Comparison of ENCODE assay signal across 8 cellular contexts in the genomic region with DNA sequence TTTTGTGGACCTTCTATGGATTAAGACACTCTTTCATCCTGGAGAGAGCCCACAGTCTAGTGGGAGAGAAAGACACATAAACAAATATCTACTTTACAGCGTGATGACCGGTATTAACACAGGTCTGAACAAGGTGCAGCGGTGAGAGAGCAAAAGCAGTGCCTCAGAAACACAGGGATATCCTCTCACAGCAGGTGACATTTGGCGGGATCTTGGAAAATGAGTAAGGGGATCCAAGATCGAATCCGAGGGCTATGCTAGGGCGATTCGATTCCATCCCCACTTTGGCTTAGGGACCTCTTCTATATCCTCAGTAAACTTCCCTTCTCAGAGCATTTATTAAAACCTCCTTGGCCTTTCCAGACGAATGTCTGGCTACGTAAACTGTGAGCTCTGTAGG. TPM values are rescaled to one million over a fixed set of nuclear protein-coding genes. Genes with fewer than 3 reads are reported as not detected.
DNase-seq lines count a peak whose midpoint lies in the region; ATAC-seq and TF ChIP-seq lines count a peak whose summit lies in the region.

No MANE protein-coding gene starts in this region.

- peak overlapping the region; percentile 73 to 98 (median 97) for H3K27ac ChIP-seq in heart right ventricle
- peak overlapping the region; percentile 84 for H3K27ac ChIP-seq in iPS-18a (ENCODE audit: low read length)
- peak overlapping the region; percentile 17 to 95 (median 93) for H3K27ac ChIP-seq in stomach

- POLR2A ChIA-PET in activated CD4-positive, alpha-beta memory T cell treated with anti-CD3 and anti-CD28 coated beads for 36 hours (lab: Charles Lee), result interaction anchor here (0.8 to 1.5 kb wide), 5 partner anchors 10 to 316 kb away, joined by 3 to 6 read pairs (median 4); a partner anchor contains a TSS

- no peak for TF ChIP-seq POLR2A in stomach (IDR thresholded peaks at IDR 0.05)

- CTCF ChIA-PET in activated CD4-positive, alpha-beta memory T cell treated with anti-CD3 and anti-CD28 coated beads for 36 hours (lab: Charles Lee), result interaction anchor here (0.9 to 1.8 kb wide), 10 partner anchors 11 to 735 kb away, joined by 3 to 16 read pairs (median 3); no protein-coding TSS in a partner anchor

- H3K27me3 ChIP-seq in heart right ventricle, result no peaks in the 10 kb centered on the region
- no peaks in the 10 kb centered on the region for H3K27me3 ChIP-seq in iPS-18a (ENCODE audit: control insufficient read depth, insufficient read depth, low read length)
- H3K27me3 ChIP-seq in stomach, result no peaks in the 10 kb centered on the region

- peaks cover 52% of the 10 kb centered on the region for H3K4me1 Mint-ChIP-seq in activated CD4-positive, alpha-beta memory T cell treated with anti-CD3 and anti-CD28 coated beads for 36 hours (ENCODE audit: low read depth)

- peak overlapping the region; percentile 94 for H3K9ac ChIP-seq in iPS-18a (ENCODE audit: low read length)

- peaks cover 13% of the 10 kb centered on the region for H3K36me3 Mint-ChIP-seq in activated CD4-positive, alpha-beta memory T cell treated with anti-CD3 and anti-CD28 coated beads for 36 hours

- TF ChIP-seq CTCF in heart right ventricle (IDR thresholded peaks at IDR 0.05), result no peak
- no peak for TF ChIP-seq CTCF in stomach (IDR thresholded peaks at IDR 0.05)

- peaks cover 14 to 77% (median 63%) of the 10 kb centered on the region in 9 donors for H3K4me1 ChIP-seq in heart right ventricle
- H3K4me1 ChIP-seq in iPS-18a (ENCODE audit: control insufficient read depth, low read depth, low read length), result peaks cover 14% of the 10 kb centered on the region
- peaks cover 31 to 76% (median 63%) of the 10 kb centered on the region in 4 donors for H3K4me1 ChIP-seq in stomach

- peak overlapping the region; percentile 99 for H3K4me3 Mint-ChIP-seq in activated CD4-positive, alpha-beta memory T cell treated with anti-CD3 and anti-CD28 coated beads for 36 hours

- H3K27ac Mint-ChIP-seq in activated CD4-positive, alpha-beta memory T cell treated with anti-CD3 and anti-CD28 coated beads for 36 hours, result no peak overlapping the region

- 3% methylated on average over 10 of the region's 10 CpGs for WGBS in heart right ventricle, 2 donors
- WGBS in stomach, 5 donors, result 4 to 7% (median 5%) methylated on average over 10 of the region's 10 CpGs

- intact Hi-C loops in heart right ventricle (cut with DNase I), result loop anchor here in 2 of 10 donors (5.0 kb wide), 1 partner anchor 117 kb away; a partner anchor contains a TSS
- intact Hi-C loops in left cardiac atrium (cut with DNase I), result no loop called here
- intact Hi-C loops in activated CD4-positive, alpha-beta memory T cell treated with anti-CD3 and anti-CD28 coated beads for 36 hours (cut with micrococcal nuclease), result loop anchor here (5.0 kb wide), 1 partner anchor 172 kb away; a partner anchor contains a TSS
- intact Hi-C loops in stomach (cut with DNase I; ENCODE audit: low total_unique reads), result no loop called here

- DNase-seq in heart right ventricle (no peak), left cardiac atrium (no peak), stomach (no peak), GF-D8 (lab: John Stamatoyannopoulos, UW) (no peak)
- DNase-seq in activated CD4-positive, alpha-beta memory T cell treated with anti-CD3 and anti-CD28 coated beads for 36 hours, result no peak

- H3K4me3 ChIP-seq in heart right ventricle (peak overlapping the region; percentile 69 to 97 (median 78)), iPS-18a (ENCODE audit: low read length) (peak overlapping the region; percentile 92), stomach (peak overlapping the region; percentile 64 to 95 (median 84))

- no peaks in the 10 kb centered on the region for H3K9me3 Mint-ChIP-seq in activated CD4-positive, alpha-beta memory T cell treated with anti-CD3 and anti-CD28 coated beads for 36 hours

- H3K9me3 ChIP-seq in heart right ventricle (no peaks in the 10 kb centered on the region), iPS-18a (ENCODE audit: control insufficient read depth, low read depth, low read length) (no peaks in the 10 kb centered on the region), stomach (no peaks in the 10 kb centered on the region)

- H3K36me3 ChIP-seq in heart right ventricle (peaks cover 0 to 22% (median 0%) of the 10 kb centered on the region in 9 donors), iPS-18a (ENCODE audit: control insufficient read depth, low read depth, low read length) (peaks cover 12% of the 10 kb centered on the region), stomach (peaks cover 0 to 7% (median under 1%) of the 10 kb centered on the region in 4 donors)

- no peak for TF ChIP-seq EP300 in stomach (IDR thresholded peaks at IDR 0.05)

- peaks cover 2% of the 10 kb centered on the region for H3K27me3 Mint-ChIP-seq in activated CD4-positive, alpha-beta memory T cell treated with anti-CD3 and anti-CD28 coated beads for 36 hours

- ATAC-seq in heart right ventricle (no peak), left cardiac atrium (no peak), HG03135 (IDR thresholded peaks at IDR 0.05; ENCODE audit: unreplicated experiment) (no peak), GM18907 (IDR thresholded peaks at IDR 0.05; ENCODE audit: unreplicated experiment) (no peak)

RNA-seq across cellular contexts. Expression of a gene that starts 0.7 kb away (rescaled TPM):
- 100 to 1,000 TPM; 118 to 193 (median 175) TPM for total RNA-seq in heart right ventricle
- 100 to 1,000 TPM in 1 of 2 donors, 10 to 100 TPM in 1; 64.3 to 117 TPM for polyA plus RNA-seq in heart right ventricle
- 100 to 1,000 TPM; 105 to 144 TPM for total RNA-seq in left cardiac atrium
- 10 to 100 TPM; 28.3 to 31.7 TPM for total RNA-seq in activated CD4-positive, alpha-beta memory T cell treated with anti-CD3 and anti-CD28 coated beads for 36 hours
- 100 to 1,000 TPM in 2 of 5 donors, 10 to 100 TPM in 3; 43.3 to 192 (median 99.6) TPM for total RNA-seq in stomach
- polyA plus RNA-seq in stomach, result 10 to 100 TPM; 53.5 to 86.0 (median 66.5) TPM

RNA-seq across cellular contexts. Expression of a gene that starts 1.2 kb away (rescaled TPM):
- total RNA-seq in heart right ventricle (100 to 1,000 TPM in 2 of 10 donors, 10 to 100 TPM in 8; 82.3 to 118 (median 94.3) TPM), left cardiac atrium (10 to 100 TPM; 79.3 to 96.4 TPM), stomach (100 to 1,000 TPM in 1 of 5 donors, 10 to 100 TPM in 4; 15.6 to 149 (median 26.8) TPM)
- polyA plus RNA-seq in heart right ventricle (100 to 1,000 TPM in 1 of 2 donors, 10 to 100 TPM in 1; 18.7 to 110 TPM), stomach (10 to 100 TPM; 32.8 to 73.3 (median 67.0) TPM)
- total RNA-seq in activated CD4-positive, alpha-beta memory T cell treated with anti-CD3 and anti-CD28 coated beads for 36 hours, result 100 to 1,000 TPM; 238 to 240 TPM

RNA-seq across cellular contexts. Expression of a gene that starts 53.1 kb away (rescaled TPM):
- total RNA-seq in heart right ventricle (1 to 10 TPM in 1 of 10 donors, under 1 TPM in 4, not detected in 5; 0.36 to 1.1 (median 0.74) TPM), left cardiac atrium (under 1 TPM; 0.35 to 0.76 TPM), stomach (100 to 1,000 TPM in 1 of 5 donors, 10 to 100 TPM in 2, 1 to 10 TPM in 1, not detected in 1; 6.5 to 203 (median 26.5) TPM)
- polyA plus RNA-seq in heart right ventricle (under 1 TPM; 0.51 to 0.61 TPM), stomach (10 to 100 TPM; 13.5 to 39.0 (median 20.0) TPM)
- total RNA-seq in activated CD4-positive, alpha-beta memory T cell treated with anti-CD3 and anti-CD28 coated beads for 36 hours, result 1 to 10 TPM; 2.6 to 4.1 TPM
